Comparison of ENCODE assay signal across 24 cellular contexts in the genomic region with DNA sequence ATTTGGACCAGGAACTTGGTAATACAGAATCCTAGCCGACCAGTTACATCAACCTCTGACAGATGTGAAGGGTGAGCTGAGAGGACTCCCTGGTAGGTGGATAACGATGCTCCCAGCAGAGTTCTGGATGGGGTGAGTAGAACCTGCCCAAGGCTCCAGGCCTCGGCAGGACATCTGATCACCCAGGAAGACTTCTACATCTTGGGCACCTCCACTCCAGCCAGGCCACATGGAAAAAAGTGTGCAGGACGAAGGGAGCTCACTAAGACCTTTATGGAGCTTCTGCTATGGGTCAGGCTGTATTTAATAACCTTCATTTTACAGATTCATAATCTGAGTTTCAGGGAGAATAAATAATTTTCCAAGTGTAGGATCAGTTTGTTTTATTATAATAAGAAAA.
DNase-seq lines count a peak whose midpoint lies in the region; ATAC-seq and TF ChIP-seq lines count a peak whose summit lies in the region.
"Had no signal": no experiment of that assay in that cellular context is flagged by ENCODE, and none has a peak within 500 bp of the region (broad histone marks: within the 10 kb centered on the region; RNA-seq: fewer than 3 reads in every experiment).

No MANE protein-coding gene starts in this region.

- no peak overlapping the region for H3K9ac ChIP-seq in Loucy (ENCODE audit: low read depth, low read length, poor library complexity, severe bottlenecking)
- H3K9ac ChIP-seq: BLaER1; BLaER1 treated with 17β-estradiol and CSF1 and Interleukin-3, amounts not matched to agents 10 nM and 100 nM had no signal

- H3K4me3 Mint-ChIP-seq in osteocyte (ENCODE audit: unreplicated experiment): no peak overlapping the region
- H3K4me3 Mint-ChIP-seq: B cell; CD14-positive monocyte; CD4-positive, alpha-beta memory T cell; CD4-positive, alpha-beta T cell; CD4-positive, CD25-positive, alpha-beta regulatory T cell; CD8-positive, alpha-beta memory T cell; CD8-positive, alpha-beta T cell had no signal

- H3K4me2 ChIP-seq in Loucy (ENCODE audit: low read depth, low read length, poor library complexity, severe bottlenecking): peak overlapping the region; percentile 56
- H3K4me2 ChIP-seq: A549; BLaER1; BLaER1 treated with 17β-estradiol and CSF1 and Interleukin-3, amounts not matched to agents 10 nM and 100 nM had no signal

- no peaks in the 10 kb centered on the region for H3K4me1 Mint-ChIP-seq in osteocyte (ENCODE audit: unreplicated experiment)
- H3K4me1 Mint-ChIP-seq: B cell, CD14-positive monocyte had no signal

- no peaks in the 10 kb centered on the region for H4K20me1 ChIP-seq in Loucy (ENCODE audit: insufficient read depth, low read length, poor library complexity, severe bottlenecking)
- H4K20me1 ChIP-seq: BLaER1; BLaER1 treated with 17β-estradiol and CSF1 and Interleukin-3, amounts not matched to agents 10 nM and 100 nM had no signal

- no peak overlapping the region for H3K27ac Mint-ChIP-seq in osteocyte (ENCODE audit: unreplicated experiment)
- H3K27ac Mint-ChIP-seq: B cell; CD14-positive monocyte; CD4-positive, alpha-beta T cell; CD8-positive, alpha-beta T cell had no signal

- no peak overlapping the region for H2AFZ ChIP-seq in Loucy (ENCODE audit: low read length)

- H3K79me2 ChIP-seq in Loucy (ENCODE audit: insufficient read depth, low read length): no peaks in the 10 kb centered on the region

- H3K27me3 ChIP-seq in Loucy (ENCODE audit: insufficient read depth, low read length, poor library complexity, severe bottlenecking): no peaks in the 10 kb centered on the region
- H3K27me3 ChIP-seq: BE2C; BLaER1; BLaER1 treated with 17β-estradiol and CSF1 and Interleukin-3, amounts not matched to agents 10 nM and 100 nM had no signal

- no peaks in the 10 kb centered on the region for H3K36me3 Mint-ChIP-seq in osteocyte (ENCODE audit: unreplicated experiment)
- H3K36me3 Mint-ChIP-seq: CD14-positive monocyte; CD4-positive, alpha-beta memory T cell; CD4-positive, CD25-positive, alpha-beta regulatory T cell; CD8-positive, alpha-beta T cell had no signal

- no peaks in the 10 kb centered on the region for H3K9me3 ChIP-seq in Loucy (ENCODE audit: insufficient read depth, low read depth, low read length)
- H3K9me3 ChIP-seq: A549; BE2C; BLaER1; BLaER1 treated with 17β-estradiol and CSF1 and Interleukin-3, amounts not matched to agents 10 nM and 100 nM; Caco-2 had no signal

- H3K4me3 ChIP-seq in Loucy (ENCODE audit: low read length, poor library complexity, severe bottlenecking): no peak overlapping the region
- H3K4me3 ChIP-seq: A549; BLaER1; BLaER1 treated with 17β-estradiol and CSF1 and Interleukin-3, amounts not matched to agents 10 nM and 100 nM had no signal

- H3K36me3 ChIP-seq in Loucy (ENCODE audit: insufficient read depth, low read length): no peaks in the 10 kb centered on the region
- H3K36me3 ChIP-seq: BE2C; BLaER1; BLaER1 treated with 17β-estradiol and CSF1 and Interleukin-3, amounts not matched to agents 10 nM and 100 nM had no signal

- H3K9me2 ChIP-seq in Loucy (replicated peaks; ENCODE audit: low read depth, low read length): no peaks in the 10 kb centered on the region

- DNase-seq in osteocyte (ENCODE audit: extremely low spot score, unreplicated experiment): peak; percentile 51
- DNase-seq in COR-L47 (lab: John Stamatoyannopoulos, UW): no peak
- DNase-seq: 8988T; ACHN; AML-193; BE2C; C1 segment of cervical spinal cord; Caco-2; Calu3; CD4-positive, alpha-beta memory T cell; CD4-positive, alpha-beta T cell; CD4-positive, CD25-positive, alpha-beta regulatory T cell; CD8-positive, alpha-beta memory T cell; CD8-positive, alpha-beta T cell; DMS 273 treated with DMSO at 0.1 percent for 48 hours; DMS53; EL had no signal

- no peaks in the 10 kb centered on the region for H3F3A ChIP-seq in Loucy (ENCODE audit: low read depth)

- H3K4me1 ChIP-seq in Loucy (ENCODE audit: insufficient read depth, low read length, poor library complexity, severe bottlenecking): peaks cover 29% of the 10 kb centered on the region
- H3K4me1 ChIP-seq: A549; BE2C; BLaER1; BLaER1 treated with 17β-estradiol and CSF1 and Interleukin-3, amounts not matched to agents 10 nM and 100 nM; Caco-2 had no signal

- peaks cover 33% of the 10 kb centered on the region for H3K9me3 Mint-ChIP-seq in osteocyte (ENCODE audit: unreplicated experiment)
- H3K9me3 Mint-ChIP-seq: CD4-positive, alpha-beta memory T cell; CD4-positive, alpha-beta T cell; CD4-positive, CD25-positive, alpha-beta regulatory T cell; CD8-positive, alpha-beta memory T cell; CD8-positive, alpha-beta T cell had no signal

- ATAC-seq in GM19463 (IDR thresholded peaks at IDR 0.05; ENCODE audit: unreplicated experiment): no peak
- ATAC-seq: A549; CD8-positive, alpha-beta T cell had no signal

- no peaks in the 10 kb centered on the region for H3K27me3 Mint-ChIP-seq in osteocyte (ENCODE audit: unreplicated experiment)
- H3K27me3 Mint-ChIP-seq: B cell; CD4-positive, alpha-beta memory T cell; CD4-positive, alpha-beta T cell; CD4-positive, CD25-positive, alpha-beta regulatory T cell; CD8-positive, alpha-beta memory T cell had no signal

- TF ChIP-seq CTCF in Loucy (conservative IDR thresholded peaks at IDR 0.05; ENCODE audit: low read length) (no peak), osteocyte (IDR thresholded peaks at IDR 0.05) (no peak)
